In genomic region chr14:99216191-99216590, GRCh38 we compare ENCODE assay signal across 18 cellular contexts. TPM values are rescaled to one million over a fixed set of nuclear protein-coding genes. Genes with fewer than 3 reads are reported as not detected.
DNase-seq lines count a peak whose midpoint lies in the region; ATAC-seq, FAIRE-seq and TF ChIP-seq lines count a peak whose summit lies in the region.
"Had no signal": no experiment of that assay in that cellular context is flagged by ENCODE, and none has a peak within 500 bp of the region (broad histone marks: within the 10 kb centered on the region; RNA-seq: fewer than 3 reads in every experiment).

No MANE protein-coding gene starts in this region.

- H3K79me2 ChIP-seq in keratinocyte (ENCODE audit: control insufficient read depth, insufficient read depth, low read length) = peaks cover 77% of the 10 kb centered on the region

- H3K9ac ChIP-seq in keratinocyte (ENCODE audit: control insufficient read depth, extremely low read depth, insufficient read depth, low read length) = peak overlapping the region; percentile 45
- H3K9ac ChIP-seq: BLaER1 treated with 17β-estradiol and CSF1 and Interleukin-3, amounts not matched to agents 10 nM and 100 nM had no signal

- no peak overlapping the region for H3K4me3 Mint-ChIP-seq in activated CD8-positive, alpha-beta memory T cell treated with anti-CD3 and anti-CD28 coated beads, Interleukin-2, amount 10 ng/mL, durations not matched to agents 7 days and 5 days
- H3K4me3 Mint-ChIP-seq in CD8-positive, alpha-beta memory T cell = peak overlapping the region; percentile 42 to 84 (median 77)
- peak overlapping the region; percentile 23 for H3K4me3 Mint-ChIP-seq in activated T-helper 2 cell treated with anti-CD3 and anti-CD28 coated beads, Interferon-gamma antibody, Interleukin-2, Interleukin-4, amounts not matched to agents 10 μg/mL and 5 μg/mL and 100 μg/mL, durations not matched to agents 14 hours and 24 hours and 36 hours (ENCODE audit: low read depth)
- H3K4me3 Mint-ChIP-seq in CD14-positive monocyte = no peak overlapping the region

- no peak for FAIRE-seq in keratinocyte (lab: Jason Lieb, UNC)
- FAIRE-seq: GM12878 had no signal

- no peaks in the 10 kb centered on the region for H3K27me3 Mint-ChIP-seq in activated CD8-positive, alpha-beta memory T cell treated with anti-CD3 and anti-CD28 coated beads, Interleukin-2, amount 10 ng/mL, durations not matched to agents 7 days and 5 days
- H3K27me3 Mint-ChIP-seq in CD8-positive, alpha-beta memory T cell = peaks cover 0 to 5% of the 10 kb centered on the region in 2 donors
- no peaks in the 10 kb centered on the region for H3K27me3 Mint-ChIP-seq in activated T-helper 2 cell treated with anti-CD3 and anti-CD28 coated beads, Interferon-gamma antibody, Interleukin-2, Interleukin-4, amounts not matched to agents 10 μg/mL and 5 μg/mL and 100 μg/mL, durations not matched to agents 14 hours and 24 hours and 36 hours (ENCODE audit: low read depth)
- H3K27me3 Mint-ChIP-seq in CD14-positive monocyte (ENCODE audit: low read depth in 3 of 3) = peaks cover 0 to 5% (median 1%) of the 10 kb centered on the region in 3 donors

- no peak for DNase-seq in activated CD8-positive, alpha-beta memory T cell treated with anti-CD3 and anti-CD28 coated beads, Interleukin-2, amount 10 ng/mL, durations not matched to agents 7 days and 5 days
- no peak for DNase-seq in activated CD8-positive, alpha-beta memory T cell treated with anti-CD3 and anti-CD28 coated beads for 24 hours
- DNase-seq in CD8-positive, alpha-beta memory T cell = peak in 1 of 5 donors; percentile 44
- no peak for DNase-seq in activated T-helper 2 cell treated with anti-CD3 and anti-CD28 coated beads, Interferon-gamma antibody, Interleukin-2, Interleukin-4, amounts not matched to agents 10 μg/mL and 5 μg/mL and 100 μg/mL, durations not matched to agents 14 hours and 24 hours and 36 hours (ENCODE audit: low spot score)
- DNase-seq in keratinocyte (ENCODE audit: low read depth, low spot score) (no peak), vagina (ENCODE audit: extremely low spot score in 2 of 2) (no peak), CD14-positive monocyte (ENCODE audit: low spot score) (no peak)
- DNase-seq: activated CD4-positive, alpha-beta T cell treated with anti-CD3 and anti-CD28 coated beads, Interleukin-2, amount 50 U/mL, for 1 hour; colonic mucosa; DMS53; KG1; MV-4-11; NCI-H187 treated with DMSO at 0.1 percent for 48 hours; PC-3; stimulated activated CD4-positive, alpha-beta T cell treated with anti-CD3 and anti-CD28 coated beads, Interleukin-2, amount 100 ng/mL, for 48 hours had no signal

- CTCF ChIA-PET in activated CD8-positive, alpha-beta memory T cell treated with anti-CD3 and anti-CD28 coated beads, Interleukin-2, amount 10 ng/mL, durations not matched to agents 7 days and 5 days (lab: Charles Lee) = interaction anchor here (0.9 to 1.8 kb wide), 4 partner anchors 10 to 1077 kb away, joined by 3 to 10 read pairs (median 4); no protein-coding TSS in a partner anchor
- CTCF ChIA-PET in CD8-positive, alpha-beta memory T cell (lab: Charles Lee) = interaction anchor here (1.2 to 1.9 kb wide), 5 partner anchors 9 to 56 kb away, joined by 3 to 10 read pairs (median 4); partner anchors contain the start of gene BCL11B

- peak in 1 of 3 experiments; percentile 9 for TF ChIP-seq CTCF in keratinocyte (optimal IDR thresholded peaks at IDR 0.05 in 1 of 3, IDR thresholded peaks at IDR 0.05 in 1 of 3, conservative IDR thresholded peaks at IDR 0.05 in 1 of 3; ENCODE audit: extremely low read depth in 1 of 3, insufficient read depth in 2 of 3, low read length in 3 of 3)
- TF ChIP-seq CTCF in vagina (IDR thresholded peaks at IDR 0.05) = no peak
- no peak for TF ChIP-seq CTCF in CD14-positive monocyte (IDR thresholded peaks at IDR 0.05)

- peak overlapping the region; percentile 62 for H3K27ac Mint-ChIP-seq in activated CD8-positive, alpha-beta memory T cell treated with anti-CD3 and anti-CD28 coated beads, Interleukin-2, amount 10 ng/mL, durations not matched to agents 7 days and 5 days
- peak overlapping the region; percentile 17 to 96 (median 84) for H3K27ac Mint-ChIP-seq in CD8-positive, alpha-beta memory T cell
- H3K27ac Mint-ChIP-seq in activated T-helper 2 cell treated with anti-CD3 and anti-CD28 coated beads, Interferon-gamma antibody, Interleukin-2, Interleukin-4, amounts not matched to agents 10 μg/mL and 5 μg/mL and 100 μg/mL, durations not matched to agents 14 hours and 24 hours and 36 hours = peak overlapping the region; percentile 64
- peak overlapping the region in 1 of 7 donors; percentile 58 for H3K27ac Mint-ChIP-seq in CD14-positive monocyte

- peaks cover 87% of the 10 kb centered on the region for H3K4me1 Mint-ChIP-seq in activated CD8-positive, alpha-beta memory T cell treated with anti-CD3 and anti-CD28 coated beads, Interleukin-2, amount 10 ng/mL, durations not matched to agents 7 days and 5 days
- peaks cover 91 to 97% (median 96%) of the 10 kb centered on the region in 3 donors for H3K4me1 Mint-ChIP-seq in CD8-positive, alpha-beta memory T cell
- peaks cover 77% of the 10 kb centered on the region for H3K4me1 Mint-ChIP-seq in activated T-helper 2 cell treated with anti-CD3 and anti-CD28 coated beads, Interferon-gamma antibody, Interleukin-2, Interleukin-4, amounts not matched to agents 10 μg/mL and 5 μg/mL and 100 μg/mL, durations not matched to agents 14 hours and 24 hours and 36 hours (ENCODE audit: low read depth)
- no peaks in the 10 kb centered on the region for H3K4me1 Mint-ChIP-seq in CD14-positive monocyte

- no peaks in the 10 kb centered on the region for H3K9me3 ChIP-seq in CD8-positive, alpha-beta memory T cell (ENCODE audit: low read length)
- H3K9me3 ChIP-seq in keratinocyte (ENCODE audit: control insufficient read depth, low read depth, low read length) (no peaks in the 10 kb centered on the region), vagina (no peaks in the 10 kb centered on the region)
- H3K9me3 ChIP-seq: BLaER1 treated with 17β-estradiol and CSF1 and Interleukin-3, amounts not matched to agents 10 nM and 100 nM; colonic mucosa had no signal

- no peaks in the 10 kb centered on the region for H3K9me3 Mint-ChIP-seq in activated CD8-positive, alpha-beta memory T cell treated with anti-CD3 and anti-CD28 coated beads, Interleukin-2, amount 10 ng/mL, durations not matched to agents 7 days and 5 days (ENCODE audit: low read depth)
- H3K9me3 Mint-ChIP-seq in CD8-positive, alpha-beta memory T cell = no peaks in the 10 kb centered on the region
- no peaks in the 10 kb centered on the region for H3K9me3 Mint-ChIP-seq in activated T-helper 2 cell treated with anti-CD3 and anti-CD28 coated beads, Interferon-gamma antibody, Interleukin-2, Interleukin-4, amounts not matched to agents 10 μg/mL and 5 μg/mL and 100 μg/mL, durations not matched to agents 14 hours and 24 hours and 36 hours
- H3K9me3 Mint-ChIP-seq in CD14-positive monocyte = peaks cover 0 to 4% (median 0%) of the 10 kb centered on the region in 7 donors

- H3K27ac ChIP-seq in CD8-positive, alpha-beta memory T cell (ENCODE audit: low read depth, low read length) = no peak overlapping the region
- peak overlapping the region; percentile 36 for H3K27ac ChIP-seq in keratinocyte (ENCODE audit: control insufficient read depth, insufficient read depth, low read length)
- H3K27ac ChIP-seq in vagina = no peak overlapping the region
- H3K27ac ChIP-seq: BLaER1 treated with 17β-estradiol and CSF1 and Interleukin-3, amounts not matched to agents 10 nM and 100 nM; colonic mucosa had no signal

- POLR2A ChIA-PET in CD8-positive, alpha-beta memory T cell (lab: Charles Lee) = interaction anchor here (0.6 to 1.4 kb wide), 3 partner anchors 9 to 21 kb away, joined by 3 to 14 read pairs (median 4); no protein-coding TSS in a partner anchor

- peak overlapping the region; percentile 91 for H3K4me2 ChIP-seq in keratinocyte (ENCODE audit: control insufficient read depth, extremely low read depth, insufficient read depth, low read depth, low read length)
- H3K4me2 ChIP-seq: BLaER1 treated with 17β-estradiol and CSF1 and Interleukin-3, amounts not matched to agents 10 nM and 100 nM had no signal

- no peak for ATAC-seq in activated CD8-positive, alpha-beta memory T cell treated with anti-CD3 and anti-CD28 coated beads, Interleukin-2, amount 10 ng/mL, durations not matched to agents 7 days and 5 days
- no peak for ATAC-seq in GM18502 (IDR thresholded peaks at IDR 0.05; ENCODE audit: poor library complexity, unreplicated experiment)
- ATAC-seq: GM12878, PC-3 had no signal

- peaks cover 42% of the 10 kb centered on the region for H3K36me3 Mint-ChIP-seq in activated CD8-positive, alpha-beta memory T cell treated with anti-CD3 and anti-CD28 coated beads, Interleukin-2, amount 10 ng/mL, durations not matched to agents 7 days and 5 days
- peaks cover 0 to 71% (median 15%) of the 10 kb centered on the region in 3 donors for H3K36me3 Mint-ChIP-seq in CD8-positive, alpha-beta memory T cell
- peaks cover 39% of the 10 kb centered on the region for H3K36me3 Mint-ChIP-seq in activated T-helper 2 cell treated with anti-CD3 and anti-CD28 coated beads, Interferon-gamma antibody, Interleukin-2, Interleukin-4, amounts not matched to agents 10 μg/mL and 5 μg/mL and 100 μg/mL, durations not matched to agents 14 hours and 24 hours and 36 hours (ENCODE audit: low read depth)
- no peaks in the 10 kb centered on the region for H3K36me3 Mint-ChIP-seq in CD14-positive monocyte

- no peaks in the 10 kb centered on the region for H3K36me3 ChIP-seq in CD8-positive, alpha-beta memory T cell (ENCODE audit: insufficient read depth, low read length)
- H3K36me3 ChIP-seq in keratinocyte (ENCODE audit: control insufficient read depth in 2 of 2, extremely low read depth in 1 of 2, insufficient read depth in 2 of 2, low read length in 2 of 2) (no peaks in the 10 kb centered on the region), vagina (no peaks in the 10 kb centered on the region)
- H3K36me3 ChIP-seq: colonic mucosa had no signal

- peaks cover 7% of the 10 kb centered on the region for H4K20me1 ChIP-seq in keratinocyte (ENCODE audit: control insufficient read depth, extremely low read depth, insufficient read depth, low read length)

- TF ChIP-seq POLR2A in vagina (IDR thresholded peaks at IDR 0.05) = no peak

- peak overlapping the region; percentile 33 for H3K4me3 ChIP-seq in CD8-positive, alpha-beta memory T cell (ENCODE audit: low read length)
- H3K4me3 ChIP-seq in keratinocyte (ENCODE audit: control insufficient read depth in 2 of 3, extremely low read depth in 1 of 3, insufficient read depth in 2 of 3, low read depth in 1 of 3, low read length in 3 of 3) (peak overlapping the region in 2 of 3 experiments; percentile 59 to 61), vagina (no peak overlapping the region)
- H3K4me3 ChIP-seq: BLaER1 treated with 17β-estradiol and CSF1 and Interleukin-3, amounts not matched to agents 10 nM and 100 nM; colonic mucosa; GM12878 had no signal

- H3K9me1 ChIP-seq in keratinocyte (ENCODE audit: control insufficient read depth, extremely low read depth, insufficient read depth, low read length) = peaks cover 6% of the 10 kb centered on the region

- H3K4me1 ChIP-seq in CD8-positive, alpha-beta memory T cell (ENCODE audit: insufficient read depth, low read length) = peaks cover 92% of the 10 kb centered on the region
- H3K4me1 ChIP-seq in keratinocyte (ENCODE audit: control insufficient read depth, extremely low read depth, insufficient read depth, low read length) = peaks cover 56% of the 10 kb centered on the region
- peaks cover 38% of the 10 kb centered on the region for H3K4me1 ChIP-seq in vagina
- H3K4me1 ChIP-seq: colonic mucosa had no signal

- H3K27me3 ChIP-seq in CD8-positive, alpha-beta memory T cell (ENCODE audit: insufficient read depth, low read length, poor library complexity, severe bottlenecking) = no peaks in the 10 kb centered on the region
- no peaks in the 10 kb centered on the region for H3K27me3 ChIP-seq in keratinocyte (ENCODE audit: control insufficient read depth, extremely low read depth, insufficient read depth, low read length)
- H3K27me3 ChIP-seq in vagina = no peaks in the 10 kb centered on the region
- H3K27me3 ChIP-seq: BLaER1 treated with 17β-estradiol and CSF1 and Interleukin-3, amounts not matched to agents 10 nM and 100 nM; colonic mucosa had no signal

- H2AFZ ChIP-seq in keratinocyte (ENCODE audit: control insufficient read depth, low read length) = no peak overlapping the region

- intact Hi-C loops in activated T-helper 2 cell treated with anti-CD3 and anti-CD28 coated beads, Interferon-gamma antibody, Interleukin-2, Interleukin-4, amounts not matched to agents 10 μg/mL and 5 μg/mL and 100 μg/mL, durations not matched to agents 14 hours and 24 hours and 36 hours (cut with micrococcal nuclease) = no loop called here
- intact Hi-C loops in vagina (cut with DNase I) (no loop called here), CD14-positive monocyte (cut with micrococcal nuclease) (no loop called here)

- dilution Hi-C loops in keratinocyte (cut with MboI; ENCODE audit: extremely low pct_ligation_motif_present, low sequenced_read_pairs) = no loop called here

RNA-seq across cellular contexts. Expression of gene BCL11B, which starts 55.8 kb away (rescaled TPM):
- total RNA-seq in activated CD8-positive, alpha-beta memory T cell treated with anti-CD3 and anti-CD28 coated beads, Interleukin-2, amount 10 ng/mL, durations not matched to agents 7 days and 5 days = 10 to 100 TPM; 53.0 to 66.2 TPM
- total RNA-seq in CD8-positive, alpha-beta memory T cell = 10 to 100 TPM; 42.0 to 42.5 TPM
- 9.7 TPM for polyA plus RNA-seq in CD8-positive, alpha-beta memory T cell
- total RNA-seq in activated T-helper 2 cell treated with anti-CD3 and anti-CD28 coated beads, Interferon-gamma antibody, Interleukin-2, Interleukin-4, amounts not matched to agents 10 μg/mL and 5 μg/mL and 100 μg/mL, durations not matched to agents 14 hours and 24 hours and 36 hours = 34.1 and 34.9 TPM in 2 replicates
- polyA plus RNA-seq in keratinocyte (3.6 to 6.4 TPM (median 5.2 TPM) in 3 replicates), CD14-positive monocyte (not detected)
- polyA plus RNA-seq in keratinocyte (2011; ENCODE audit: low read depth) = 2.3 TPM
- polyA plus RNA-seq in keratinocyte (2011; cell fraction: cytosol; rRNA removed) = 2.6 and 3.0 TPM in 2 replicates
- polyA plus RNA-seq in keratinocyte (2011; cell fraction: nucleus; rRNA removed) = 10.9 and 11.1 TPM in 2 replicates
- polyA plus RNA-seq in keratinocyte (2012; ENCODE audit: low replicate concordance) = 3.9 and 7.8 TPM in 2 replicates
- 6.5 to 9.3 TPM (median 8.7 TPM) in 3 replicates for polyA minus RNA-seq in keratinocyte
- polyA minus RNA-seq in keratinocyte (2011; cell fraction: cytosol; rRNA and poly(A)+ RNA removed) = 9.4 TPM
- polyA minus RNA-seq in keratinocyte (2011; cell fraction: nucleus; rRNA and poly(A)+ RNA removed) = 17.1 and 20.4 TPM in 2 replicates
- 11.5 TPM for total RNA-seq in vagina

Comparison
In these comparisons a context has a peak if more than half of its experiments do, and no peak if none do; other contexts are left out.
1. H3K4me3 Mint-ChIP-seq: peak in CD8-positive, alpha-beta memory T cell (7 of 7) and activated T-helper 2 cell treated with anti-CD3 and anti-CD28 coated beads, Interferon-gamma antibody, Interleukin-2, Interleukin-4, amounts not matched to agents 10 μg/mL and 5 μg/mL and 100 μg/mL, durations not matched to agents 14 hours and 24 hours and 36 hours (single experiment); none in activated CD8-positive, alpha-beta memory T cell treated with anti-CD3 and anti-CD28 coated beads, Interleukin-2, amount 10 ng/mL, durations not matched to agents 7 days and 5 days (single experiment) and CD14-positive monocyte (0 of 2).
2. H3K4me3 ChIP-seq: peak in CD8-positive, alpha-beta memory T cell (single experiment) and keratinocyte (2 of 3); none in vagina (0 of 2).